ENCODE assay signal across 8 cellular contexts in genomic region chr11:43581370-43582023, GRCh38.
A peak's percentile ranks its signal among the peaks of the same experiment; 100 is the strongest.
DNase-seq lines count a peak whose midpoint lies in the region; TF ChIP-seq lines count a peak whose summit lies in the region.

No MANE protein-coding gene starts in this region.

- H3K36me3 ChIP-seq in DOHH2 (ENCODE audit: control insufficient read depth, low read length), result no peaks in the 10 kb centered on the region
- H3K36me3 ChIP-seq in OCI-LY1 (ENCODE audit: insufficient read depth, low read length), result no peaks in the 10 kb centered on the region
- no peaks in the 10 kb centered on the region for H3K36me3 ChIP-seq in esophagus muscularis mucosa
- H3K36me3 ChIP-seq in rectal smooth muscle tissue (ENCODE audit: control insufficient read depth, insufficient read depth, low read length), result no peaks in the 10 kb centered on the region
- no peaks in the 10 kb centered on the region for H3K36me3 ChIP-seq in Peyer's patch

- H3K79me2 ChIP-seq in DOHH2 (ENCODE audit: control insufficient read depth, low read length) (no peaks in the 10 kb centered on the region), OCI-LY1 (ENCODE audit: insufficient read depth, low read length) (no peaks in the 10 kb centered on the region)

- no peaks in the 10 kb centered on the region for H3K9me3 ChIP-seq in DOHH2 (ENCODE audit: control insufficient read depth, insufficient read depth, low read length)
- H3K9me3 ChIP-seq in OCI-LY1 (ENCODE audit: low read length), result no peaks in the 10 kb centered on the region
- H3K9me3 ChIP-seq in esophagus muscularis mucosa, result no peaks in the 10 kb centered on the region
- H3K9me3 ChIP-seq in Peyer's patch, result no peaks in the 10 kb centered on the region

- H3K27me3 ChIP-seq in DOHH2 (ENCODE audit: control insufficient read depth, low read length), result peaks cover 49% of the 10 kb centered on the region
- H3K27me3 ChIP-seq in OCI-LY1 (ENCODE audit: insufficient read depth, low read length), result no peaks in the 10 kb centered on the region; the same call in 1 of the 2 replicates
- H3K27me3 ChIP-seq in esophagus muscularis mucosa, result peaks cover 0 to 93% (median 72%) of the 10 kb centered on the region in 4 donors
- peaks cover 39% of the 10 kb centered on the region for H3K27me3 ChIP-seq in rectal smooth muscle tissue (ENCODE audit: control insufficient read depth, insufficient read depth, low read length)
- H3K27me3 ChIP-seq in Peyer's patch, result peaks cover 0 to 65% of the 10 kb centered on the region in 2 donors

- no peaks in the 10 kb centered on the region for H3K9me2 ChIP-seq in DOHH2 (replicated peaks; ENCODE audit: control insufficient read depth, low read length)
- no peaks in the 10 kb centered on the region for H3K9me2 ChIP-seq in OCI-LY1 (ENCODE audit: low read depth, low read length)

- TF ChIP-seq EP300 in esophagus muscularis mucosa (IDR thresholded peaks at IDR 0.05), result no peak

- TF ChIP-seq POLR2A in esophagus muscularis mucosa (IDR thresholded peaks at IDR 0.05; ENCODE audit: low read depth), result no peak
- TF ChIP-seq POLR2A in Peyer's patch (IDR thresholded peaks at IDR 0.05), result no peak

- H3K4me2 ChIP-seq in DOHH2 (ENCODE audit: low read length) (peak overlapping the region; percentile 87), OCI-LY1 (ENCODE audit: low read length) (peak overlapping the region; percentile 51)

- H3K27ac ChIP-seq in DOHH2 (ENCODE audit: low read depth, low read length) (no peak overlapping the region), OCI-LY1 (ENCODE audit: low read depth, low read length, poor library complexity, severe bottlenecking) (no peak overlapping the region), esophagus muscularis mucosa (replicated peaks in 1 of 4) (no peak overlapping the region), rectal smooth muscle tissue (ENCODE audit: low read depth, low read length) (no peak overlapping the region), Peyer's patch (no peak overlapping the region)

- intact Hi-C loops in esophagus muscularis mucosa (cut with DNase I), result no loop called here

- H4K20me1 ChIP-seq in DOHH2 (ENCODE audit: control insufficient read depth, insufficient read depth, low read depth, low read length) (no peaks in the 10 kb centered on the region), OCI-LY1 (ENCODE audit: insufficient read depth, low read length) (no peaks in the 10 kb centered on the region)

- H3K4me1 ChIP-seq in DOHH2 (ENCODE audit: control insufficient read depth, low read length), result peaks cover 25% of the 10 kb centered on the region
- peaks cover 6% of the 10 kb centered on the region for H3K4me1 ChIP-seq in OCI-LY1 (ENCODE audit: insufficient read depth, low read length, severe bottlenecking)
- peaks cover 32 to 68% (median 48%) of the 10 kb centered on the region in 4 donors for H3K4me1 ChIP-seq in esophagus muscularis mucosa
- H3K4me1 ChIP-seq in rectal smooth muscle tissue (ENCODE audit: control insufficient read depth, insufficient read depth, low read length), result no peaks in the 10 kb centered on the region
- H3K4me1 ChIP-seq in Peyer's patch, result peaks cover 0 to 43% (median 11%) of the 10 kb centered on the region in 4 donors

- TF ChIP-seq CTCF in DOHH2 (IDR thresholded peaks at IDR 0.05; ENCODE audit: low read depth, low read length, poor library complexity, severe bottlenecking) (no peak), OCI-LY1 (IDR thresholded peaks at IDR 0.05; ENCODE audit: low read length) (no peak), esophagus muscularis mucosa (IDR thresholded peaks at IDR 0.05) (no peak), Peyer's patch (IDR thresholded peaks at IDR 0.05) (no peak), GM20000 (IDR thresholded peaks at IDR 0.05; ENCODE audit: extremely low read depth, missing control alignments) (no peak)

- WGBS in esophagus muscularis mucosa, result 2% methylated on average over 38 of the region's 39 CpGs

- peak; percentile 89 for DNase-seq in esophagus muscularis mucosa (ENCODE audit: extremely low spot score)
- DNase-seq in COLO829 (ENCODE audit: low spot score), result no peak
- no peak for DNase-seq in GOT3 (lab: John Stamatoyannopoulos, UW)
- no peak for DNase-seq in Peyer's patch
- no peak for DNase-seq in GM20000 (ENCODE audit: low spot score)

- H3K9ac ChIP-seq in OCI-LY1 (ENCODE audit: low read length), result no peak overlapping the region
- H3K9ac ChIP-seq in rectal smooth muscle tissue (ENCODE audit: low read length), result no peak overlapping the region

- H3F3A ChIP-seq in DOHH2 (ENCODE audit: control insufficient read depth, insufficient read depth) (0 out of 2 replicates have a peak, but pooled peaks cover 2% of the 10 kb centered on the region), OCI-LY1 (ENCODE audit: insufficient read depth, low read length) (no peaks in the 10 kb centered on the region)

- H2AFZ ChIP-seq in OCI-LY1 (ENCODE audit: low read length), result no peak overlapping the region

- H3K4me3 ChIP-seq in DOHH2 (ENCODE audit: low read length) (peak overlapping the region; percentile 83), OCI-LY1 (ENCODE audit: low read depth, low read length, poor library complexity, severe bottlenecking) (peak overlapping the region; percentile 55), esophagus muscularis mucosa (peak overlapping the region; percentile 26 to 44 (median 30)), rectal smooth muscle tissue (ENCODE audit: low read length) (peak overlapping the region; percentile 38), Peyer's patch (peak overlapping the region in 2 of 4 donors; percentile 11 to 29)
